Comparison of ENCODE assay signal across 8 cellular contexts in the genomic region with DNA sequence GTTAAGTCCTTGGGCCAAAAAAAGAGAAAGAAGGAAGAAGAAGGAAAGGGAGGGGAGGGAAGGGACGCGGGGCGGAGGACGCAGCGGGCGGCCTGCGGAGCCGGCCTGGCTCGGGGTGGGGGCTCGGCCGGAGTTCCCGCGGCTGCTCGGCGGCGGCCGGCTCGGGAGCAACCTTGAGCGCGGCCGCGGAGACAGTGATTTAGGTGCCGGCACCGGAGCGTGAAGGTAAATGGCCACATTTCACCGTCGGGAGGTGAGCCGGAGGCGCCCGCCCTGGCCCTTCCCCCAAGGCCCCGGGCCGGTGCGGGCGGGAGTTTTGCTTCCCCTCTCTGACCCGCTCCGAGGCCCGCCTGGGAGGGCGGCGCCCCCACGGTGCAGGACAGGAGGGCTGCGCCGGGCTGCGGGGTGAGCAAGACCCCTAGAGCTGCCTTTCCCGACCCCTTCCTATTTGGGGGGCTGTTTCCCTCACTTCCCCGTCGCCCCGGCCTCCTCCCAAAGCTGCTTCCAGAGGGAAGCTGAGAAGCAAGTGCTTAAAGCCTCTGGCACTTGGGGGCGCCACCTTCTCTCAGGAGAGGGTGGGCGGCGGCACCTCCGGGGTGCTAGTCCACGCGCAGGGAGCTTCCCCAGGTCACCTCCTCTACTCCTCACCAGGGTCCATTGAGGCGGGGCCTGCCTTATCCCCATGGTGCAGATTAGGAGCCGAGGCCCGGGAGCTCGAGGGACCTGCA. TPM values are rescaled to one million over a fixed set of nuclear protein-coding genes. Genes with fewer than 3 reads are reported as not detected.
A peak's percentile ranks its signal among the peaks of the same experiment; 100 is the strongest.
DNase-seq lines count a peak whose midpoint lies in the region; ATAC-seq and TF ChIP-seq lines count a peak whose summit lies in the region.

No MANE protein-coding gene starts in this region.

- H3K27ac ChIP-seq in ascending aorta = no peak overlapping the region
- no peak overlapping the region for H3K27ac ChIP-seq in subcutaneous abdominal adipose tissue (ENCODE audit: low read depth, low read length)

- peak; percentile 13 for TF ChIP-seq CTCF in AG04449 (IDR thresholded peaks at IDR 0.05; ENCODE audit: insufficient read depth, low read length, missing control alignments)
- TF ChIP-seq CTCF in GM20000 (IDR thresholded peaks at IDR 0.05; ENCODE audit: extremely low read depth, missing control alignments) = no peak
- TF ChIP-seq CTCF in ascending aorta (IDR thresholded peaks at IDR 0.05) = no peak

- CTCF ChIA-PET in AG04449 (lab: Yijun Ruan, JAX) = interaction anchor here (0.7 to 1.6 kb wide), 2 partner anchors 390 kb away, joined by 3 to 4 read pairs; no protein-coding TSS in a partner anchor

- intact Hi-C loops in ascending aorta (cut with DNase I) = no loop called here

- no peak for ATAC-seq in HG02759 (IDR thresholded peaks at IDR 0.05; ENCODE audit: unreplicated experiment)

- H3K36me3 ChIP-seq in ascending aorta = no peaks in the 10 kb centered on the region
- H3K36me3 ChIP-seq in subcutaneous abdominal adipose tissue (ENCODE audit: control insufficient read depth in 5 of 5, insufficient read depth in 5 of 5, low read length in 5 of 5) = no peaks in the 10 kb centered on the region

- no peaks in the 10 kb centered on the region for H3K27me3 ChIP-seq in ascending aorta
- peaks cover 7 to 43% (median 29%) of the 10 kb centered on the region in 5 donors for H3K27me3 ChIP-seq in subcutaneous abdominal adipose tissue (ENCODE audit: control insufficient read depth in 5 of 5, insufficient read depth in 4 of 5, low read length in 5 of 5)

- H3K4me1 ChIP-seq in ascending aorta = peaks cover 0 to 3% of the 10 kb centered on the region in 2 donors
- H3K4me1 ChIP-seq in subcutaneous abdominal adipose tissue (ENCODE audit: control insufficient read depth in 5 of 5, insufficient read depth in 5 of 5, low read length in 5 of 5) = peaks cover 0 to 14% (median 11%) of the 10 kb centered on the region in 5 donors

- H3K9me3 ChIP-seq in ascending aorta = no peaks in the 10 kb centered on the region
- H3K9me3 ChIP-seq in subcutaneous abdominal adipose tissue (ENCODE audit: control insufficient read depth in 5 of 5, low read length in 5 of 5) = no peaks in the 10 kb centered on the region

- POLR2A ChIA-PET in AG04449 (lab: Yijun Ruan, JAX) = no interaction called here

- DNase-seq in AG04449 (ENCODE audit: low read depth, low spot score) (no peak), GM20000 (ENCODE audit: low spot score) (peak; percentile 45), ascending aorta (ENCODE audit: low spot score in 2 of 2) (no peak), iris pigment epithelial cell (ENCODE audit: low read depth) (peak; percentile 28), NCI-H345 treated with DMSO at 0.1 percent for 48 hours (lab: John Stamatoyannopoulos, UW; ENCODE audit: unreplicated experiment) (no peak), amniotic stem cell (lab: John Stamatoyannopoulos, UW) (no peak)

- peak overlapping the region in 4 of 5 donors; percentile 39 to 64 (median 56) for H3K9ac ChIP-seq in subcutaneous abdominal adipose tissue (ENCODE audit: low read length in 5 of 5)

- H3K4me3 ChIP-seq in AG04449 (ENCODE audit: low read depth, low read length) (peak overlapping the region; percentile 20), ascending aorta (peak overlapping the region; percentile 45 to 56), subcutaneous abdominal adipose tissue (ENCODE audit: low read depth in 1 of 5, low read length in 5 of 5) (peak overlapping the region; percentile 49 to 66 (median 54))

RNA-seq across cellular contexts. Expression of gene MRM1, which starts 56.5 kb away (rescaled TPM):
- not detected for total RNA-seq in ascending aorta

Comparison
In these comparisons a context has a peak if more than half of its experiments do, and no peak if none do; other contexts are left out.
1. DNase-seq: peak in GM20000 (single experiment) and iris pigment epithelial cell (single experiment); none in AG04449 (single experiment), ascending aorta (0 of 2), NCI-H345 treated with DMSO at 0.1 percent for 48 hours (single experiment) and amniotic stem cell (single experiment).
2. Peak in every context shown above with its lines, with median percentiles within 50 percentile points of each other: H3K4me3 ChIP-seq.